ENCODE assay signal across 1 cellular context in genomic region chr15:38524156-38524555, GRCh38.
TF ChIP-seq lines count a peak whose summit lies in the region.

No MANE protein-coding gene starts in this region.

TF ChIP-seq in IMR-90, 13 proteins besides CTCF, POLR2A, EP300 and RAD21:
- TF ChIP-seq SMC3 (IDR thresholded peaks at IDR 0.05; ENCODE audit: low read depth, low read length) (no peak), RCOR1 (IDR thresholded peaks at IDR 0.05; ENCODE audit: insufficient replicate concordance, low read length) (no peak), MXI1 (IDR thresholded peaks at IDR 0.05; ENCODE audit: borderline replicate concordance, low read depth, low read length) (no peak), RFX5 (IDR thresholded peaks at IDR 0.05; ENCODE audit: low read depth, low read length) (no peak), ELK1 (IDR thresholded peaks at IDR 0.05; ENCODE audit: borderline replicate concordance, low read depth, low read length) (no peak), MAFK (IDR thresholded peaks at IDR 0.05; ENCODE audit: low read depth, low read length) (no peak), USF2 (IDR thresholded peaks at IDR 0.05; ENCODE audit: low read depth, low read length) (no peak), CEBPB (IDR thresholded peaks at IDR 0.05; ENCODE audit: low read depth, low read length) (no peak), MAZ (IDR thresholded peaks at IDR 0.05; ENCODE audit: borderline replicate concordance, low read depth, low read length) (no peak), CHD1 (IDR thresholded peaks at IDR 0.05; ENCODE audit: low read depth, low read length) (no peak), NFE2L2 (IDR thresholded peaks at IDR 0.05; ENCODE audit: low read depth, low read length) (no peak), BHLHE40 (IDR thresholded peaks at IDR 0.05; ENCODE audit: low read depth, low read length) (no peak)
